9 cellular contexts compared by ENCODE assay signal in genomic region chr11:96168623-96169022, GRCh38.
DNase-seq lines count a peak whose midpoint lies in the region; ATAC-seq, FAIRE-seq and TF ChIP-seq lines count a peak whose summit lies in the region.
"Had no signal": no experiment of that assay in that cellular context is flagged by ENCODE, and none has a peak within 500 bp of the region (broad histone marks: within the 10 kb centered on the region; RNA-seq: fewer than 3 reads in every experiment).

No MANE protein-coding gene starts in this region.

- peaks cover 30% of the 10 kb centered on the region for H3K4me1 Mint-ChIP-seq in activated naive CD4-positive, alpha-beta T cell treated with anti-CD3 and anti-CD28 coated beads, Interleukin-2, amount 10 ng/mL, durations not matched to agents 7 days and 5 days
- H3K4me1 Mint-ChIP-seq in brain: peaks cover 64% of the 10 kb centered on the region

- H3K36me3 Mint-ChIP-seq in activated naive CD4-positive, alpha-beta T cell treated with anti-CD3 and anti-CD28 coated beads, Interleukin-2, amount 50 U/mL, for 72 hours: peaks cover under 1 to 23% of the 10 kb centered on the region in 2 donors
- H3K36me3 Mint-ChIP-seq in activated naive CD4-positive, alpha-beta T cell treated with anti-CD3 and anti-CD28 coated beads, Interleukin-2, amount 10 ng/mL, durations not matched to agents 7 days and 5 days: peaks cover 24% of the 10 kb centered on the region
- H3K36me3 Mint-ChIP-seq in brain: no peaks in the 10 kb centered on the region

- ATAC-seq in activated naive CD4-positive, alpha-beta T cell treated with anti-CD3 and anti-CD28 coated beads, Interleukin-2, amount 50 U/mL, for 72 hours: peak; percentile 50 to 70
- ATAC-seq in lower lobe of right lung (peak; percentile 87 to 91), HG03135 (IDR thresholded peaks at IDR 0.05; ENCODE audit: unreplicated experiment) (no peak), HG03521 (IDR thresholded peaks at IDR 0.05; ENCODE audit: unreplicated experiment) (no peak)

- H3K4me3 ChIP-seq in lower lobe of right lung: no peak overlapping the region
- H3K4me3 ChIP-seq: thyroid gland had no signal

- no peaks in the 10 kb centered on the region for H3K27me3 Mint-ChIP-seq in activated naive CD4-positive, alpha-beta T cell treated with anti-CD3 and anti-CD28 coated beads, Interleukin-2, amount 10 ng/mL, durations not matched to agents 7 days and 5 days
- H3K27me3 Mint-ChIP-seq in brain: no peaks in the 10 kb centered on the region

- CTCF ChIA-PET in activated naive CD4-positive, alpha-beta T cell treated with anti-CD3 and anti-CD28 coated beads, Interleukin-2, amount 10 ng/mL, durations not matched to agents 7 days and 5 days (lab: Charles Lee): interaction anchor here (0.6 kb wide), 1 partner anchor 19 kb away, joined by 3 read pairs; no protein-coding TSS in a partner anchor
- CTCF ChIA-PET in HEK293T (lab: Yijun Ruan, JAX): no interaction called here

- no peak for FAIRE-seq in urothelium cell line (lab: Jason Lieb, UNC)

- DNase-seq in activated naive CD4-positive, alpha-beta T cell treated with anti-CD3 and anti-CD28 coated beads, Interleukin-2, amount 50 U/mL, for 72 hours (ENCODE audit: low spot score in 2 of 2): no peak
- DNase-seq in activated naive CD4-positive, alpha-beta T cell treated with anti-CD3 and anti-CD28 coated beads, Interleukin-2, amount 10 ng/mL, durations not matched to agents 7 days and 5 days: no peak
- no peak for DNase-seq in lower lobe of right lung
- peak; percentile 52 for DNase-seq in urothelium cell line (ENCODE audit: low spot score)
- DNase-seq in HEK293T (ENCODE audit: extremely low spot score): no peak

- no peaks in the 10 kb centered on the region for H3K27me3 ChIP-seq in lower lobe of right lung (ENCODE audit: low read depth)
- H3K27me3 ChIP-seq: thyroid gland had no signal

- H3K27ac Mint-ChIP-seq in activated naive CD4-positive, alpha-beta T cell treated with anti-CD3 and anti-CD28 coated beads, Interleukin-2, amount 50 U/mL, for 72 hours: no peak overlapping the region
- no peak overlapping the region for H3K27ac Mint-ChIP-seq in activated naive CD4-positive, alpha-beta T cell treated with anti-CD3 and anti-CD28 coated beads, Interleukin-2, amount 10 ng/mL, durations not matched to agents 7 days and 5 days
- peak overlapping the region in 3 of 5 experiments; percentile 73 to 92 (median 89) for H3K27ac Mint-ChIP-seq in brain

- POLR2A ChIA-PET in HEK293T (lab: Yijun Ruan, JAX): no interaction called here

- peaks cover 38% of the 10 kb centered on the region for H3K4me1 ChIP-seq in lower lobe of right lung

- no peaks in the 10 kb centered on the region for H3K9me3 ChIP-seq in lower lobe of right lung
- H3K9me3 ChIP-seq: thyroid gland had no signal

- no peak for TF ChIP-seq CTCF in brain (conservative IDR thresholded peaks at IDR 0.05)
- TF ChIP-seq CTCF in lower lobe of right lung (IDR thresholded peaks at IDR 0.05): no peak

- no peaks in the 10 kb centered on the region for H3K36me3 ChIP-seq in lower lobe of right lung
- H3K36me3 ChIP-seq: thyroid gland had no signal

- H3K27ac ChIP-seq in lower lobe of right lung: peak overlapping the region; percentile 52

- H3K4me3 Mint-ChIP-seq in activated naive CD4-positive, alpha-beta T cell treated with anti-CD3 and anti-CD28 coated beads, Interleukin-2, amount 10 ng/mL, durations not matched to agents 7 days and 5 days: no peak overlapping the region
- H3K4me3 Mint-ChIP-seq in brain: peak overlapping the region in 2 of 5 experiments; percentile 18 to 32

- H3K9me3 Mint-ChIP-seq in activated naive CD4-positive, alpha-beta T cell treated with anti-CD3 and anti-CD28 coated beads, Interleukin-2, amount 50 U/mL, for 72 hours: peaks cover 0 to 16% of the 10 kb centered on the region in 2 donors
- peaks cover 3% of the 10 kb centered on the region for H3K9me3 Mint-ChIP-seq in activated naive CD4-positive, alpha-beta T cell treated with anti-CD3 and anti-CD28 coated beads, Interleukin-2, amount 10 ng/mL, durations not matched to agents 7 days and 5 days
- no peaks in the 10 kb centered on the region for H3K9me3 Mint-ChIP-seq in brain

- intact Hi-C loops in lower lobe of right lung (cut with DNase I): no loop called here

TF ChIP-seq in HEK293T, 16 proteins besides CTCF, POLR2A, EP300 and RAD21:
- TF ChIP-seq PKNOX1 (IDR thresholded peaks at IDR 0.05) (no peak), TARDBP (IDR thresholded peaks at IDR 0.05) (no peak), CTBP1 (IDR thresholded peaks at IDR 0.05; ENCODE audit: borderline replicate concordance) (no peak), ZNF384 (IDR thresholded peaks at IDR 0.05) (no peak), FOXM1 (IDR thresholded peaks at IDR 0.05; ENCODE audit: borderline replicate concordance) (no peak)

Comparison
In these comparisons a context has a peak if more than half of its experiments do, and no peak if none do; other contexts are left out.
1. ATAC-seq: peak in activated naive CD4-positive, alpha-beta T cell treated with anti-CD3 and anti-CD28 coated beads, Interleukin-2, amount 50 U/mL, for 72 hours (2 of 2) and lower lobe of right lung (2 of 2); none in HG03135 (single experiment) and HG03521 (single experiment).
2. H3K27ac Mint-ChIP-seq: peak in brain (3 of 5); none in activated naive CD4-positive, alpha-beta T cell treated with anti-CD3 and anti-CD28 coated beads, Interleukin-2, amount 50 U/mL, for 72 hours (0 of 2) and activated naive CD4-positive, alpha-beta T cell treated with anti-CD3 and anti-CD28 coated beads, Interleukin-2, amount 10 ng/mL, durations not matched to agents 7 days and 5 days (single experiment).